Comparison of ENCODE assay signal across 2 cellular contexts in genomic region chr9:125430611-125431305, GRCh38.
TF ChIP-seq lines count a peak whose summit lies in the region.

No MANE protein-coding gene starts in this region.

TF ChIP-seq in IMR-90, 13 proteins besides CTCF, POLR2A, EP300 and RAD21:
- TF ChIP-seq MXI1 (IDR thresholded peaks at IDR 0.05; ENCODE audit: borderline replicate concordance, low read depth, low read length) (no peak), ELK1 (IDR thresholded peaks at IDR 0.05; ENCODE audit: borderline replicate concordance, low read depth, low read length) (no peak), NFE2L2 (IDR thresholded peaks at IDR 0.05; ENCODE audit: low read depth, low read length) (no peak), RFX5 (IDR thresholded peaks at IDR 0.05; ENCODE audit: low read depth, low read length) (no peak), FOS (IDR thresholded peaks at IDR 0.05; ENCODE audit: low read depth, low read length) (no peak), SMC3 (IDR thresholded peaks at IDR 0.05; ENCODE audit: low read depth, low read length) (no peak), BHLHE40 (IDR thresholded peaks at IDR 0.05; ENCODE audit: low read depth, low read length) (no peak), USF2 (IDR thresholded peaks at IDR 0.05; ENCODE audit: low read depth, low read length) (no peak), CHD1 (IDR thresholded peaks at IDR 0.05; ENCODE audit: low read depth, low read length) (no peak), CEBPB (IDR thresholded peaks at IDR 0.05; ENCODE audit: low read depth, low read length) (no peak), MAZ (IDR thresholded peaks at IDR 0.05; ENCODE audit: borderline replicate concordance, low read depth, low read length) (no peak), RCOR1 (IDR thresholded peaks at IDR 0.05; ENCODE audit: insufficient replicate concordance, low read length) (no peak), MAFK (IDR thresholded peaks at IDR 0.05; ENCODE audit: low read depth, low read length) (no peak)
TF ChIP-seq in IMR-90: peak in this region for 0.

TF ChIP-seq in H1, 55 proteins besides CTCF, POLR2A, EP300 and RAD21:
- no peak for TF ChIP-seq CHD2 (IDR thresholded peaks at IDR 0.05; ENCODE audit: low read length)
- no peak for TF ChIP-seq ZNF274 (IDR thresholded peaks at IDR 0.05; ENCODE audit: borderline replicate concordance, extremely low read depth, low read length)
- no peak for TF ChIP-seq ASH2L (IDR thresholded peaks at IDR 0.05; ENCODE audit: low read length)
- TF ChIP-seq HDAC2 (IDR thresholded peaks at IDR 0.05; ENCODE audit: borderline replicate concordance in 1 of 2, low read depth in 2 of 2, low read length in 2 of 2): no peak
- no peak for TF ChIP-seq CHD1 (IDR thresholded peaks at IDR 0.05; ENCODE audit: low read depth, low read length)
- no peak for TF ChIP-seq SUZ12 (IDR thresholded peaks at IDR 0.05; ENCODE audit: low read length)
- TF ChIP-seq SAP30 (IDR thresholded peaks at IDR 0.05; ENCODE audit: insufficient read depth, insufficient replicate concordance, low read length): no peak
- no peak for TF ChIP-seq GABPA (IDR thresholded peaks at IDR 0.05; ENCODE audit: borderline replicate concordance, insufficient read depth, low read length)
